21 cellular contexts compared by ENCODE assay signal in the genomic region with DNA sequence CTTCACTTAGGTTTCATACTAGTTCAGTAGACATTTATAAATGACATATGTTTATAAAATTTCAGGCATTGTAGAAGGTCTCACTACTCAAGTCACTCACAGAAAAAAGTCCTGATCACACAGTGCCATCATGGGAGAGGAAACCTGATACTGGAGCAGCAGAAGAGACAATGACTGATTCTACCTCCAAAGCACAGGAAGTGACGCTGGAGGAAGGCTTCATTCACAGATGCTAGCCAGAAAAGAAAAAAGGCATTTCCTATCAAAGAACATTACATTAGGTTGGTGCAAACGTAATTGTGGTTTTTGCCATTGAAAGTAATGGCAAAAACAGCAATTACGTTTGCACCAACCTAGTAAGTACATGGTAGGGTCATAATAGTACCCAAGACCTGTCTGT.
"Had no signal": no experiment of that assay in that cellular context is flagged by ENCODE, and none has a peak within 500 bp of the region (broad histone marks: within the 10 kb centered on the region; RNA-seq: fewer than 3 reads in every experiment).

No MANE protein-coding gene starts in this region.

- H3K9me3 Mint-ChIP-seq: activated naive CD4-positive, alpha-beta T cell treated with anti-CD3 and anti-CD28 coated beads, Interleukin-2, amount 50 U/mL, for 24 hours; activated T-cell treated with anti-CD3 and anti-CD28 coated beads, Interleukin-2, amount 50 U/mL, for 4 hours; activated T-helper 17 cell treated with anti-CD3 and anti-CD28 coated beads, Interleukin-2, amount 50 U/mL, for 72 hours had no signal

- DNase-seq: activated CD4-positive, alpha-beta T cell treated with anti-CD3 and anti-CD28 coated beads, Interleukin-2, amount 50 U/mL, for 1 hour; activated CD4-positive, CD25-positive, alpha-beta regulatory T cell treated with anti-CD3 and anti-CD28 coated beads, Interleukin-2, amount 50 U/mL, for 72 hours; activated CD8-positive, alpha-beta T cell treated with anti-CD3 and anti-CD28 coated beads for 36 hours; activated gamma-delta T cell treated with Interleukin-2 at 50 U/mL for 16 hours; activated T-cell treated with anti-CD3 and anti-CD28 coated beads, Interleukin-2, amount 50 U/mL, for 4 hours; anterior cingulate cortex; dermis blood vessel endothelial cell; effector CD4-positive, alpha-beta T cell; foreskin keratinocyte; heart right ventricle; kidney glomerular epithelial cell; left ventricle myocardium superior; pancreas; retina; stimulated activated CD4-positive, alpha-beta T cell treated with anti-CD3 and anti-CD28 coated beads, Interleukin-12 subunit alpha, Interleukin-12 subunit beta, amount 100 ng/mL, for 4 hours; stimulated activated CD4-positive, alpha-beta T cell treated with anti-CD3 and anti-CD28 coated beads, Interleukin-4, amount 100 ng/mL, for 1 hour; stimulated activated naive CD8-positive, alpha-beta T cell treated with anti-CD3 and anti-CD28 coated beads, Interleukin-15, Interleukin-2, amounts not matched to agents 100 U/mL and 50 U/mL, for 24 hours; uterus had no signal

- H3K4me1 Mint-ChIP-seq: activated T-helper 17 cell treated with anti-CD3 and anti-CD28 coated beads, Interleukin-2, amount 50 U/mL, for 72 hours had no signal

- H3K27me3 Mint-ChIP-seq: activated naive CD4-positive, alpha-beta T cell treated with anti-CD3 and anti-CD28 coated beads, Interleukin-2, amount 50 U/mL, for 24 hours; activated T-helper 17 cell treated with anti-CD3 and anti-CD28 coated beads, Interleukin-2, amount 50 U/mL, for 72 hours had no signal

- H3K36me3 Mint-ChIP-seq: activated naive CD4-positive, alpha-beta T cell treated with anti-CD3 and anti-CD28 coated beads, Interleukin-2, amount 50 U/mL, for 24 hours had no signal

- ATAC-seq: activated CD8-positive, alpha-beta T cell treated with anti-CD3 and anti-CD28 coated beads for 36 hours; activated T-cell treated with anti-CD3 and anti-CD28 coated beads, Interleukin-2, amount 50 U/mL, for 4 hours; activated T-helper 17 cell treated with anti-CD3 and anti-CD28 coated beads, Interleukin-2, amount 50 U/mL, for 72 hours; foreskin keratinocyte; heart right ventricle; left ventricle myocardium superior; pancreas; sciatic nerve; stimulated activated naive CD8-positive, alpha-beta T cell treated with anti-CD3 and anti-CD28 coated beads, Interleukin-15, Interleukin-2, amounts not matched to agents 100 U/mL and 50 U/mL, for 24 hours had no signal

- H3K4me3 Mint-ChIP-seq: activated CD8-positive, alpha-beta T cell treated with anti-CD3 and anti-CD28 coated beads for 36 hours; activated naive CD4-positive, alpha-beta T cell treated with anti-CD3 and anti-CD28 coated beads, Interleukin-2, amount 50 U/mL, for 24 hours; activated T-cell treated with anti-CD3 and anti-CD28 coated beads, Interleukin-2, amount 50 U/mL, for 4 hours; activated T-helper 17 cell treated with anti-CD3 and anti-CD28 coated beads, Interleukin-2, amount 50 U/mL, for 72 hours had no signal

- H3K27ac Mint-ChIP-seq: activated CD8-positive, alpha-beta T cell treated with anti-CD3 and anti-CD28 coated beads for 36 hours; activated naive CD4-positive, alpha-beta T cell treated with anti-CD3 and anti-CD28 coated beads, Interleukin-2, amount 50 U/mL, for 24 hours; activated T-helper 17 cell treated with anti-CD3 and anti-CD28 coated beads, Interleukin-2, amount 50 U/mL, for 72 hours had no signal
